ENCODE assay signal across 8 cellular contexts in the genomic region with DNA sequence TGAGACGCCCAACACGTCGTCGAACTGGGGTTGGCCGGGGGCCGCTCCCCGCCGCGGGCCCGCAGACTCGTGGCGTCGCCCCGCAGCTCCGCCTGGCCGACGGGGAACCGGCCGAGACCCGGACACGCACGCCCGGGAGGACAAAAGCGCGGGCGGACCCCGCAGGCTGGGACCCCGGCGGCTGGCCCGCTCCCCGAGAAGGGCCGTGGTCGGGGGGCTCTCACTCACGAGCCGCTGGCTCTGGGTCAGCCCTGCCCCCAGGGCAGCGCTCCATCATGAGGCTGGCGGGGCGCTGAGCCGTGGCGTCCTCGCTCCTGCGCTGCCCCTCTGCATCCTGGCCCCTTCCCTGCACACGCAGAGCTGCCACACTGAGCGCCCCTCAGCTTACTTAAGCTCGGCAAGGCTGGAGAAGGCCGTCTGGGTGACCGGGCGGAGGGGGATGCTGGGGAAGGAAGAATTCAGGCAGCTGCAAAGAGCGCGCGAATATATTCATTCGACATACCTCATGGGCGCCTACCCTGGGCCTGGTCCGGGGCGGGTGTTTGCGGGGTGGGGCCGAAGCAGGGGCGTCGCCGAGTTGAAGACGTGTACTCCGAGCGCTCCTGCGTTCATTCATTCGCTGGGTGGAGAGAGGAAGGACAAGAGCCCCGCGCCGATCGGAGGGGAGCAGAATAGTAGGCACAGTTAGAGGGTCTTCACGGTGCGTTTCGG. TPM values are rescaled to one million over a fixed set of nuclear protein-coding genes. Genes with fewer than 3 reads are reported as not detected.
DNase-seq lines count a peak whose midpoint lies in the region; ATAC-seq, FAIRE-seq and TF ChIP-seq lines count a peak whose summit lies in the region.

No MANE protein-coding gene starts in this region.

- H3K36me3 Mint-ChIP-seq in osteocyte (ENCODE audit: unreplicated experiment) = no peaks in the 10 kb centered on the region

- peak; percentile 12 to 34; a peak in 4 of 6 replicates for ATAC-seq in A549
- ATAC-seq in GM19025 (IDR thresholded peaks at IDR 0.05; ENCODE audit: low read depth, unreplicated experiment) = peak; percentile 10

- CTCF ChIA-PET in A549 (lab: Yijun Ruan, JAX) = interaction anchor here (1.3 to 10.6 kb wide), 2 partner anchors 10 to 101 kb away, joined by 3 to 209 read pairs; no protein-coding TSS in a partner anchor

- POLR2A ChIA-PET in A549 (lab: Yijun Ruan, JAX) = no interaction called here

- peak overlapping the region; percentile 64 to 82; a peak in 5 of 6 replicates for H3K27ac ChIP-seq in A549
- no peak overlapping the region for H3K27ac ChIP-seq in SU-DHL-6 (ENCODE audit: low read depth, low read length)

- peak overlapping the region; percentile 30 for H2AFZ ChIP-seq in SU-DHL-6 (ENCODE audit: low read depth, low read length, severe bottlenecking)

- no peaks in the 10 kb centered on the region for H3K27me3 ChIP-seq in SU-DHL-6 (ENCODE audit: low read length)

- no peak for TF ChIP-seq RAD21 in A549 (conservative IDR thresholded peaks at IDR 0.05 in 1 of 2, IDR thresholded peaks at IDR 0.05 in 1 of 2)

- FAIRE-seq in A549 (lab: Jason Lieb, UNC) = no peak

- H3F3A ChIP-seq in SU-DHL-6 (ENCODE audit: insufficient read depth) = no peaks in the 10 kb centered on the region

- peak overlapping the region; percentile 53 for H3K4me3 ChIP-seq in A549
- H3K4me3 ChIP-seq in SU-DHL-6 (ENCODE audit: insufficient read depth, low read length, poor library complexity, severe bottlenecking) = peak overlapping the region; percentile 33
- peak overlapping the region; percentile 60 to 65 for H3K4me3 ChIP-seq in foreskin fibroblast (ENCODE audit: low read depth in 1 of 2, low read length in 2 of 2)

- no peaks in the 10 kb centered on the region for H3K27me3 Mint-ChIP-seq in osteocyte (ENCODE audit: unreplicated experiment)

- H3K4me2 ChIP-seq in A549 (peak overlapping the region; percentile 91), SU-DHL-6 (ENCODE audit: low read depth, low read length, poor library complexity, severe bottlenecking) (peak overlapping the region; percentile 34)

- no peaks in the 10 kb centered on the region for H3K9me2 ChIP-seq in SU-DHL-6 (replicated peaks; ENCODE audit: insufficient read depth, low read length)

- no peaks in the 10 kb centered on the region for H3K79me2 ChIP-seq in SU-DHL-6 (ENCODE audit: insufficient read depth, low read length)

- H3K4me1 Mint-ChIP-seq in osteocyte (ENCODE audit: unreplicated experiment) = peaks cover 46% of the 10 kb centered on the region

- peak overlapping the region; percentile 54 for H3K27ac Mint-ChIP-seq in osteocyte (ENCODE audit: unreplicated experiment)

- 64% methylated on average over 32 of the region's 72 CpGs for WGBS in A549 (ENCODE audit: missing lambda C conversion rate)

- no peak for TF ChIP-seq POLR2A in A549 (IDR thresholded peaks at IDR 0.05; ENCODE audit: low read length)

- no peak for TF ChIP-seq EP300 in A549 (IDR thresholded peaks at IDR 0.05)

- no peak for DNase-seq in A549 (ENCODE audit: low read depth in 1 of 2, low spot score in 1 of 2)
- DNase-seq in foreskin fibroblast = peak in 1 of 2 donors; percentile 84
- DNase-seq in osteocyte (ENCODE audit: extremely low spot score, unreplicated experiment) = peak; percentile 70
- DNase-seq in NCI-H1436 (lab: John Stamatoyannopoulos, UW) = no peak
- DNase-seq in cerebellum (ENCODE audit: low spot score) = no peak
- no peak for DNase-seq in inferior parietal cortex (ENCODE audit: extremely low spot score)

- H4K20me1 ChIP-seq in SU-DHL-6 (ENCODE audit: low read depth, low read length) = no peaks in the 10 kb centered on the region

- H3K4me3 Mint-ChIP-seq in osteocyte (ENCODE audit: unreplicated experiment) = peak overlapping the region; percentile 65

- TF ChIP-seq CTCF in A549 (IDR thresholded peaks at IDR 0.05) = no peak
- no peak for TF ChIP-seq CTCF in SU-DHL-6 (IDR thresholded peaks at IDR 0.05; ENCODE audit: insufficient read depth, low read length, poor library complexity, severe bottlenecking)
- no peak for TF ChIP-seq CTCF in foreskin fibroblast (IDR thresholded peaks at IDR 0.05; ENCODE audit: low read depth, low read length)
- TF ChIP-seq CTCF in osteocyte (IDR thresholded peaks at IDR 0.05) = no peak

- H3K9me3 Mint-ChIP-seq in osteocyte (ENCODE audit: unreplicated experiment) = no peaks in the 10 kb centered on the region

- peaks cover 13% of the 10 kb centered on the region; the same call in 1 of the 3 replicates for H3K4me1 ChIP-seq in A549

- peak overlapping the region; percentile 19; the same call in 1 of the 2 replicates for H3K9ac ChIP-seq in SU-DHL-6 (ENCODE audit: low read length)

- H3K9me3 ChIP-seq in A549 (no peaks in the 10 kb centered on the region), SU-DHL-6 (ENCODE audit: insufficient read depth, low read length) (no peaks in the 10 kb centered on the region)

- no peaks in the 10 kb centered on the region for H3K36me3 ChIP-seq in SU-DHL-6 (ENCODE audit: low read length)

TF ChIP-seq in A549, 52 proteins besides CTCF, POLR2A, EP300 and RAD21:
- TF ChIP-seq, protein P1, sequence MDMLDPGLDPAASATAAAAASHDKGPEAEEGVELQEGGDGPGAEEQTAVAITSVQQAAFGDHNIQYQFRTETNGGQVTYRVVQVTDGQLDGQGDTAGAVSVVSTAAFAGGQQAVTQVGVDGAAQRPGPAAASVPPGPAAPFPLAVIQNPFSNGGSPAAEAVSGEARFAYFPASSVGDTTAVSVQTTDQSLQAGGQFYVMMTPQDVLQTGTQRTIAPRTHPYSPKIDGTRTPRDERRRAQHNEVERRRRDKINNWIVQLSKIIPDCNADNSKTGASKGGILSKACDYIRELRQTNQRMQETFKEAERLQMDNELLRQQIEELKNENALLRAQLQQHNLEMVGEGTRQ (IDR thresholded peaks at IDR 0.05) = no peak
- TF ChIP-seq SMC3 (IDR thresholded peaks at IDR 0.05) (no peak), CBX2 (IDR thresholded peaks at IDR 0.05; ENCODE audit: borderline replicate concordance, low read depth) (no peak), HOXB5 (CRISPR knock-in tag; IDR thresholded peaks at IDR 0.05) (no peak), ZFP36 (IDR thresholded peaks at IDR 0.05; ENCODE audit: borderline replicate concordance, partially characterized antibody) (no peak), RCOR1 (IDR thresholded peaks at IDR 0.05; ENCODE audit: low read depth, low read length) (no peak), MAFK (IDR thresholded peaks at IDR 0.05; ENCODE audit: partially characterized antibody) (no peak), JUN (IDR thresholded peaks at IDR 0.05) (no peak), RNF2 (IDR thresholded peaks at IDR 0.05; ENCODE audit: borderline replicate concordance, low read depth) (no peak), NR3C1 (IDR thresholded peaks at IDR 0.05) (no peak)
- TF ChIP-seq, protein P2, sequence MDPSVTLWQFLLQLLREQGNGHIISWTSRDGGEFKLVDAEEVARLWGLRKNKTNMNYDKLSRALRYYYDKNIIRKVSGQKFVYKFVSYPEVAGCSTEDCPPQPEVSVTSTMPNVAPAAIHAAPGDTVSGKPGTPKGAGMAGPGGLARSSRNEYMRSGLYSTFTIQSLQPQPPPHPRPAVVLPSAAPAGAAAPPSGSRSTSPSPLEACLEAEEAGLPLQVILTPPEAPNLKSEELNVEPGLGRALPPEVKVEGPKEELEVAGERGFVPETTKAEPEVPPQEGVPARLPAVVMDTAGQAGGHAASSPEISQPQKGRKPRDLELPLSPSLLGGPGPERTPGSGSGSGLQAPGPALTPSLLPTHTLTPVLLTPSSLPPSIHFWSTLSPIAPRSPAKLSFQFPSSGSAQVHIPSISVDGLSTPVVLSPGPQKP (IDR thresholded peaks at IDR 0.05; ENCODE audit: low read depth, low read length) = no peak

RNA-seq across cellular contexts. Expression of a gene that starts 0.6 kb away (rescaled TPM):
- polyA plus RNA-seq in A549 (2011; rRNA removed) (6.1 and 6.3 TPM in 2 replicates), A549 (2017; fragmentation: RNase III; extraction: RNeasy Plus Mini Kit Qiagen cat#74134 plus additional on column Dnase treatment) (2.3 to 2.9 TPM (median 2.4 TPM) in 3 replicates)
- 2.5 and 2.7 TPM in 2 replicates for polyA plus RNA-seq in A549 (2012; cell fraction: cytosol; rRNA removed)
- 1.9 and 2.0 TPM in 2 replicates for polyA plus RNA-seq in A549 (2012; cell fraction: nucleus; rRNA removed)
- 4.3 and 7.0 TPM in 2 replicates for polyA minus RNA-seq in A549 (2011; rRNA and poly(A)+ RNA removed)
- total RNA-seq in osteocyte (5.7 and 7.9 TPM in 2 replicates), cerebellum (2.5 TPM)

RNA-seq across cellular contexts. Expression of a gene that starts 32.4 kb away (rescaled TPM):
- polyA plus RNA-seq in A549 (2011; rRNA removed) = not detected in 2 replicates
- not detected in 2 replicates for polyA plus RNA-seq in A549 (2012; cell fraction: cytosol; rRNA removed)
- polyA plus RNA-seq in A549 (2012; cell fraction: nucleus; rRNA removed) = not detected in 2 replicates
- not detected in 3 replicates for polyA plus RNA-seq in A549 (2017; fragmentation: RNase III; extraction: RNeasy Plus Mini Kit Qiagen cat#74134 plus additional on column Dnase treatment)
- not detected in 2 replicates for polyA minus RNA-seq in A549 (2011; rRNA and poly(A)+ RNA removed)
- total RNA-seq in osteocyte = not detected in 2 replicates
- not detected for total RNA-seq in cerebellum
